ENCODE assay signal across 24 cellular contexts in the genomic region with DNA sequence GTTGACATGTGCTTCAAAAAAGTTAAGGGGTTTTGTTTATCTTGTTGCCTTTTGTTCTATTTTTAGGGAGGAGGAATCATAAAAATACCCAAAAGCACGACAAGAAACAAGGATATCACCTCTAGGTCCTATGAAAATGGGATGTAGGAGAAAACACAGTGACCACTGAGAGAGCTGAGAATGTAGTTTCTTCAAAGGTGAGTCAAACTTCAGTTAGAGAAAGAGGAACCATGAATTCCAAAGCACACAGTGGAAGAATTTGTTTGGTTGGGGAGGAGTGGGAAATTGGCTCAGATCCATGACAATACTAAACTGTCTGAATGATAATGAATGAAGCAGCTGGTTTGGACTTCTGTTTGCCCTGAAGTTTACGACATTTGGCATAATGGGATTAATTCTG. TPM values are rescaled to one million over a fixed set of nuclear protein-coding genes. Genes with fewer than 3 reads are reported as not detected.
DNase-seq lines count a peak whose midpoint lies in the region; ATAC-seq and TF ChIP-seq lines count a peak whose summit lies in the region.
"Had no signal": no experiment of that assay in that cellular context is flagged by ENCODE, and none has a peak within 500 bp of the region (broad histone marks: within the 10 kb centered on the region; RNA-seq: fewer than 3 reads in every experiment).

No MANE protein-coding gene starts in this region.

- CTCF ChIA-PET in activated CD4-positive, alpha-beta memory T cell treated with anti-CD3 and anti-CD28 coated beads, Interleukin-2, amount 10 ng/mL, durations not matched to agents 7 days and 5 days (lab: Charles Lee) = no interaction called here

- no peak for TF ChIP-seq CTCF in fibroblast of mammary gland (conservative IDR thresholded peaks at IDR 0.05; ENCODE audit: control insufficient read depth, insufficient read depth, low read depth, low read length)

- no peak overlapping the region for H3K4me3 Mint-ChIP-seq in activated CD4-positive, alpha-beta memory T cell treated with anti-CD3 and anti-CD28 coated beads, Interleukin-2, amount 10 ng/mL, durations not matched to agents 7 days and 5 days
- H3K4me3 Mint-ChIP-seq: CD4-positive, CD25-positive, alpha-beta regulatory T cell; neural crest cell; T-helper 1 cell treated with Interleukin-12 subunit alpha and Interleukin-12 subunit beta and Interleukin-4 antibody, amounts not matched to agents 30 μg/mL and 1 μg/mL, for 36 hours had no signal

- no peak overlapping the region for H3K4me3 ChIP-seq in fibroblast of mammary gland (ENCODE audit: control insufficient read depth, low read depth, low read length)
- H3K4me3 ChIP-seq: esophagus muscularis mucosa, GM23248, heart left ventricle, stomach had no signal

- H3K36me3 Mint-ChIP-seq in activated CD4-positive, alpha-beta memory T cell treated with anti-CD3 and anti-CD28 coated beads, Interleukin-2, amount 10 ng/mL, durations not matched to agents 7 days and 5 days (ENCODE audit: low read depth) = no peaks in the 10 kb centered on the region
- H3K36me3 Mint-ChIP-seq: CD4-positive, CD25-positive, alpha-beta regulatory T cell had no signal

- no peak overlapping the region for H3K27ac Mint-ChIP-seq in activated CD4-positive, alpha-beta memory T cell treated with anti-CD3 and anti-CD28 coated beads, Interleukin-2, amount 10 ng/mL, durations not matched to agents 7 days and 5 days
- H3K27ac Mint-ChIP-seq: CD4-positive, CD25-positive, alpha-beta regulatory T cell; T-helper 1 cell treated with Interleukin-12 subunit alpha and Interleukin-12 subunit beta and Interleukin-4 antibody, amounts not matched to agents 30 μg/mL and 1 μg/mL, for 36 hours had no signal

- peak; percentile 38 for DNase-seq in EH (ENCODE audit: low read depth)
- peak; percentile 80 for DNase-seq in NCI-H82 (lab: John Stamatoyannopoulos, UW)
- peak; percentile 11 for DNase-seq in fibroblast of mammary gland (ENCODE audit: low read depth)
- no peak for DNase-seq in cerebellar cortex (ENCODE audit: low spot score)
- no peak for DNase-seq in activated CD4-positive, alpha-beta memory T cell treated with anti-CD3 and anti-CD28 coated beads, Interleukin-2, amount 10 ng/mL, durations not matched to agents 7 days and 5 days
- DNase-seq in amniotic stem cell (lab: John Stamatoyannopoulos, UW) = no peak
- DNase-seq in putamen (ENCODE audit: low spot score) = no peak
- DNase-seq: ACHN; activated CD4-positive, CD25-positive, alpha-beta regulatory T cell treated with anti-CD3 and anti-CD28 coated beads, Interleukin-2, amount 50 U/mL, for 72 hours; CD4-positive, CD25-positive, alpha-beta regulatory T cell; dermis blood vessel endothelial cell; DMS79; GM23248; heart left ventricle; mesenchymal stem cell; NCI-H2081 treated with DMSO at 0.1 percent for 48 hours; NCI-H526; retina; stimulated activated CD4-positive, alpha-beta T cell treated with anti-CD3 and anti-CD28 coated beads, Interleukin-15, amount 100 ng/mL, for 24 hours; stomach had no signal

- POLR2A ChIA-PET in activated CD4-positive, alpha-beta memory T cell treated with anti-CD3 and anti-CD28 coated beads, Interleukin-2, amount 10 ng/mL, durations not matched to agents 7 days and 5 days (lab: Charles Lee) = no interaction called here

- ATAC-seq in HG02852 (IDR thresholded peaks at IDR 0.05; ENCODE audit: unreplicated experiment) = peak; percentile 48
- ATAC-seq: heart left ventricle had no signal

- peaks cover 4% of the 10 kb centered on the region for H3K27me3 Mint-ChIP-seq in activated CD4-positive, alpha-beta memory T cell treated with anti-CD3 and anti-CD28 coated beads, Interleukin-2, amount 10 ng/mL, durations not matched to agents 7 days and 5 days

- H3K9me3 Mint-ChIP-seq in activated CD4-positive, alpha-beta memory T cell treated with anti-CD3 and anti-CD28 coated beads, Interleukin-2, amount 10 ng/mL, durations not matched to agents 7 days and 5 days = no peaks in the 10 kb centered on the region
- H3K9me3 Mint-ChIP-seq: neural crest cell; T-helper 1 cell treated with Interleukin-12 subunit alpha and Interleukin-12 subunit beta and Interleukin-4 antibody, amounts not matched to agents 30 μg/mL and 1 μg/mL, for 36 hours had no signal

- H3K4me1 Mint-ChIP-seq in activated CD4-positive, alpha-beta memory T cell treated with anti-CD3 and anti-CD28 coated beads, Interleukin-2, amount 10 ng/mL, durations not matched to agents 7 days and 5 days = peaks cover 1% of the 10 kb centered on the region

RNA-seq across cellular contexts. Expression of gene FRYL, which starts 19.1 kb away (rescaled TPM):
- 10 to 100 TPM; 82.4 to 82.7 TPM for total RNA-seq in activated CD4-positive, alpha-beta memory T cell treated with anti-CD3 and anti-CD28 coated beads, Interleukin-2, amount 10 ng/mL, durations not matched to agents 7 days and 5 days

RNA-seq across cellular contexts. Expression of gene OCIAD1, which starts 31.7 kb away (rescaled TPM):
- 100 to 1,000 TPM; 103 to 104 TPM for total RNA-seq in activated CD4-positive, alpha-beta memory T cell treated with anti-CD3 and anti-CD28 coated beads, Interleukin-2, amount 10 ng/mL, durations not matched to agents 7 days and 5 days

Comparison
In these comparisons a context has a peak if more than half of its experiments do, and no peak if none do; other contexts are left out.
1. DNase-seq: peak in EH (single experiment), NCI-H82 (single experiment) and fibroblast of mammary gland (single experiment); none in cerebellar cortex (single experiment), activated CD4-positive, alpha-beta memory T cell treated with anti-CD3 and anti-CD28 coated beads, Interleukin-2, amount 10 ng/mL, durations not matched to agents 7 days and 5 days (single experiment), amniotic stem cell (single experiment) and putamen (single experiment).